21 cellular contexts compared by ENCODE assay signal in genomic region chr20:9974324-9974723, GRCh38.
DNase-seq lines count a peak whose midpoint lies in the region; ATAC-seq, FAIRE-seq and TF ChIP-seq lines count a peak whose summit lies in the region.
"Had no signal": no experiment of that assay in that cellular context is flagged by ENCODE, and none has a peak within 500 bp of the region (broad histone marks: within the 10 kb centered on the region; RNA-seq: fewer than 3 reads in every experiment).

No MANE protein-coding gene starts in this region.

- no peak overlapping the region for H3K27ac ChIP-seq in SK-N-SH (ENCODE audit: low read depth in 2 of 2, low read length in 1 of 2)
- no peak overlapping the region for H3K27ac ChIP-seq in uterus
- H3K27ac ChIP-seq: dorsolateral prefrontal cortex, lower lobe of right lung, pancreas, stomach, upper lobe of left lung had no signal

- H3K36me3 ChIP-seq in SK-N-SH (replicated peaks in 1 of 2; ENCODE audit: control insufficient read depth in 1 of 2, insufficient read depth in 2 of 2, low read length in 1 of 2) (no peaks in the 10 kb centered on the region), bronchial epithelial cell (ENCODE audit: control insufficient read depth, insufficient read depth, low read length) (no peaks in the 10 kb centered on the region), uterus (no peaks in the 10 kb centered on the region)
- H3K36me3 ChIP-seq: lower lobe of right lung, pancreas, stomach, upper lobe of left lung had no signal

- CTCF ChIA-PET in SK-N-SH (lab: Yijun Ruan, JAX) = interaction anchor here (1.2 to 5.5 kb wide), 4 partner anchors 116 to 1572 kb away, joined by 3 to 48 read pairs (median 5); no protein-coding TSS in a partner anchor

- H3K4me3 ChIP-seq in SK-N-SH (ENCODE audit: low read depth in 2 of 2, low read length in 1 of 2) = no peak overlapping the region
- no peak overlapping the region for H3K4me3 ChIP-seq in bronchial epithelial cell (ENCODE audit: low read depth, low read length)
- no peak overlapping the region for H3K4me3 ChIP-seq in retinal pigment epithelial cell (ENCODE audit: low read length)
- H3K4me3 ChIP-seq in uterus = no peak overlapping the region
- H3K4me3 ChIP-seq: dorsolateral prefrontal cortex, lower lobe of right lung, pancreas, stomach, upper lobe of left lung had no signal

- no peak for TF ChIP-seq POLR2A in uterus (IDR thresholded peaks at IDR 0.05)

- H3K9ac ChIP-seq in SK-N-SH = no peak overlapping the region

- no peak overlapping the region for H3K4me2 ChIP-seq in SK-N-SH

- H3K9me3 ChIP-seq in SK-N-SH = no peaks in the 10 kb centered on the region
- no peaks in the 10 kb centered on the region for H3K9me3 ChIP-seq in uterus
- H3K9me3 ChIP-seq: lower lobe of right lung, pancreas, stomach, upper lobe of left lung had no signal

- peak; percentile 26; the same call in 1 of the 2 replicates for TF ChIP-seq CTCF in SK-N-SH (IDR thresholded peaks at IDR 0.05)
- no peak for TF ChIP-seq CTCF in bronchial epithelial cell (IDR thresholded peaks at IDR 0.05; ENCODE audit: insufficient read depth, low read length, severe bottlenecking)
- peak; percentile 19 for TF ChIP-seq CTCF in retinal pigment epithelial cell (conservative IDR thresholded peaks at IDR 0.05; ENCODE audit: low read depth, low read length)
- TF ChIP-seq CTCF in uterus (IDR thresholded peaks at IDR 0.05) = no peak

- no peaks in the 10 kb centered on the region for H3K27me3 ChIP-seq in SK-N-SH (ENCODE audit: insufficient read depth)
- H3K27me3 ChIP-seq in bronchial epithelial cell (ENCODE audit: control insufficient read depth, insufficient read depth, low read length) = no peaks in the 10 kb centered on the region
- no peaks in the 10 kb centered on the region for H3K27me3 ChIP-seq in uterus
- H3K27me3 ChIP-seq: pancreas, stomach, upper lobe of left lung had no signal

- ATAC-seq in SK-N-SH treated with all-trans-retinoic acid at 6 μM for 48 hours = no peak
- ATAC-seq: lower lobe of right lung, pancreas had no signal

- DNase-seq in SK-N-SH (no peak), M059J (ENCODE audit: low read depth) (peak; percentile 7), bronchial epithelial cell (ENCODE audit: low read depth) (no peak), retinal pigment epithelial cell (ENCODE audit: low read depth) (no peak), uterus (no peak), dermis blood vessel endothelial cell (no peak), NCI-H774 (lab: John Stamatoyannopoulos, UW) (no peak)
- DNase-seq: activated CD4-positive, CD25-positive, alpha-beta regulatory T cell; activated naive CD8-positive, alpha-beta T cell treated with anti-CD3 and anti-CD28 coated beads, Interleukin-2, amount 10 ng/mL, durations not matched to agents 7 days and 5 days; dorsolateral prefrontal cortex; EL; lower lobe of right lung; NCI-H1436 treated with DMSO at 0.1 percent for 48 hours; NCI-H2227 treated with DMSO at 0.1 percent for 48 hours; NK-92 treated with Interleukin-12 subunit alpha and Interleukin-12 subunit beta, amount 100 ng/mL, for 24 hours; pancreas; SHP77; stomach; upper lobe of left lung had no signal

- POLR2A ChIA-PET in SK-N-SH (lab: Yijun Ruan, JAX) = no interaction called here

- H4K20me1 ChIP-seq in SK-N-SH (ENCODE audit: insufficient read depth) = no peaks in the 10 kb centered on the region

- intact Hi-C loops in uterus (cut with DNase I; ENCODE audit: low total_unique reads) = loop anchor here (10.0 kb wide), 1 partner anchor 450 kb away; no protein-coding TSS in a partner anchor

- no peaks in the 10 kb centered on the region for H3K79me2 ChIP-seq in SK-N-SH (ENCODE audit: insufficient read depth)

- no peaks in the 10 kb centered on the region for H3F3A ChIP-seq in SK-N-SH (replicated peaks; ENCODE audit: insufficient read depth)

- no peak overlapping the region for H2AFZ ChIP-seq in SK-N-SH (ENCODE audit: low read depth)

- TF ChIP-seq EP300 in SK-N-SH (IDR thresholded peaks at IDR 0.05; ENCODE audit: borderline replicate concordance in 1 of 2, low read depth in 1 of 2, low read length in 1 of 2) = no peak

- H3K4me1 ChIP-seq in SK-N-SH (ENCODE audit: control insufficient read depth in 1 of 2, insufficient read depth in 2 of 2, low read depth in 1 of 2, low read length in 1 of 2) = no peaks in the 10 kb centered on the region
- H3K4me1 ChIP-seq in uterus = no peaks in the 10 kb centered on the region
- H3K4me1 ChIP-seq: lower lobe of right lung, pancreas, upper lobe of left lung had no signal

- H3K9me2 ChIP-seq in SK-N-SH = no peaks in the 10 kb centered on the region

- TF ChIP-seq RAD21 in SK-N-SH (IDR thresholded peaks at IDR 0.05; ENCODE audit: low read length) = no peak

- peak; percentile 50 for FAIRE-seq in bronchial epithelial cell (lab: Jason Lieb, UNC)
- FAIRE-seq: GM12891, pancreas had no signal

- WGBS in SK-N-SH (ENCODE audit: low lambda C conversion rate) = 74% methylated on average over 2 of the region's 2 CpGs

TF ChIP-seq in SK-N-SH, 30 proteins besides CTCF, POLR2A, EP300 and RAD21 (continues in another document):
- TF ChIP-seq MEF2A (IDR thresholded peaks at IDR 0.05; ENCODE audit: borderline replicate concordance, low read depth) (no peak), REST (IDR thresholded peaks at IDR 0.05; ENCODE audit: low read depth, low read length) (no peak), JUND (IDR thresholded peaks at IDR 0.05) (no peak), GATA2 (CRISPR knock-in tag; IDR thresholded peaks at IDR 0.05) (no peak), RCOR1 (IDR thresholded peaks at IDR 0.05; ENCODE audit: low read length) (no peak)
- TF ChIP-seq, protein P1, sequence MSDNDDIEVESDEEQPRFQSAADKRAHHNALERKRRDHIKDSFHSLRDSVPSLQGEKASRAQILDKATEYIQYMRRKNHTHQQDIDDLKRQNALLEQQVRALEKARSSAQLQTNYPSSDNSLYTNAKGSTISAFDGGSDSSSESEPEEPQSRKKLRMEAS (IDR thresholded peaks at IDR 0.05; ENCODE audit: low read depth) = no peak

TF ChIP-seq in SK-N-SH treated with all-trans-retinoic acid at 6 μM for 48 hours, 23 proteins besides CTCF, POLR2A, EP300 and RAD21:
- TF ChIP-seq ZNF565 (CRISPR knock-in tag; conservative IDR thresholded peaks at IDR 0.05; ENCODE audit: low read depth) (no peak), ZFP3 (CRISPR knock-in tag; IDR thresholded peaks at IDR 0.05) (no peak), SNAI2 (CRISPR knock-in tag; IDR thresholded peaks at IDR 0.05) (no peak), ISL1 (CRISPR knock-in tag; IDR thresholded peaks at IDR 0.05) (no peak), RARB (CRISPR knock-in tag; IDR thresholded peaks at IDR 0.05) (no peak), ZNF8 (CRISPR knock-in tag; IDR thresholded peaks at IDR 0.05) (no peak), ESRRG (CRISPR knock-in tag; IDR thresholded peaks at IDR 0.05) (no peak), TCF4 (CRISPR knock-in tag; IDR thresholded peaks at IDR 0.05; ENCODE audit: borderline replicate concordance) (no peak), CSDC2 (CRISPR knock-in tag; IDR thresholded peaks at IDR 0.05) (no peak)
- TF ChIP-seq, protein P2, sequence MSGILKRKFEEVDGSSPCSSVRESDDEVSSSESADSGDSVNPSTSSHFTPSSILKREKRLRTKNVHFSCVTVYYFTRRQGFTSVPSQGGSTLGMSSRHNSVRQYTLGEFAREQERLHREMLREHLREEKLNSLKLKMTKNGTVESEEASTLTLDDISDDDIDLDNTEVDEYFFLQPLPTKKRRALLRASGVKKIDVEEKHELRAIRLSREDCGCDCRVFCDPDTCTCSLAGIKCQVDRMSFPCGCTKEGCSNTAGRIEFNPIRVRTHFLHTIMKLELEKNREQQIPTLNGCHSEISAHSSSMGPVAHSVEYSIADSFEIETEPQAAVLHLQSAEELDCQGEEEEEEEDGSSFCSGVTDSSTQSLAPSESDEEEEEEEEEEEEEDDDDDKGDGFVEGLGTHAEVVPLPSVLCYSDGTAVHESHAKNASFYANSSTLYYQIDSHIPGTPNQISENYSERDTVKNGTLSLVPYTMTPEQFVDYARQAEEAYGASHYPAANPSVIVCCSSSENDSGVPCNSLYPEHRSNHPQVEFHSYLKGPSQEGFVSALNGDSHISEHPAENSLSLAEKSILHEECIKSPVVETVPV (CRISPR knock-in tag; IDR thresholded peaks at IDR 0.05) = no peak

Comparison
In these comparisons a context has a peak if more than half of its experiments do, and no peak if none do; other contexts are left out.
1. CTCF ChIP-seq: peak in SK-N-SH (single experiment) and retinal pigment epithelial cell (single experiment); none in bronchial epithelial cell (single experiment) and uterus (0 of 4).